27 cellular contexts compared by ENCODE assay signal in genomic region chr4:95627004-95627403, GRCh38.
"Had no signal": no experiment of that assay in that cellular context is flagged by ENCODE, and none has a peak within 500 bp of the region (broad histone marks: within the 10 kb centered on the region; RNA-seq: fewer than 3 reads in every experiment).

No MANE protein-coding gene starts in this region.

- ATAC-seq: gastrocnemius medialis; left lobe of liver; mucosa of descending colon; natural killer cell treated with Interleukin-12 subunit alpha and Interleukin-12 subunit beta and Interleukin-15 and Interleukin-18, amount 100 ng/mL, for 72 hours; psoas muscle; stimulated activated effector memory CD8-positive, alpha-beta T cell treated with anti-CD3 and anti-CD28 coated beads, Interleukin-12 subunit alpha, Interleukin-12 subunit beta, amount 100 ng/mL, for 72 hours had no signal

- H3K9me3 ChIP-seq: esophagus muscularis mucosa, gastrocnemius medialis, mucosa of descending colon, neutrophil, psoas muscle, sigmoid colon, stomach, thyroid gland, vagina had no signal

- H3K27me3 ChIP-seq: dorsolateral prefrontal cortex, esophagus muscularis mucosa, gastrocnemius medialis, hepatocyte, neutrophil, sigmoid colon, stomach, thyroid gland, vagina had no signal

- H3K27ac ChIP-seq: dorsolateral prefrontal cortex, esophagus muscularis mucosa, gastrocnemius medialis, hepatocyte, neutrophil, psoas muscle, sigmoid colon, stomach, thyroid gland, vagina had no signal

- H3K4me1 ChIP-seq: esophagus muscularis mucosa, gastrocnemius medialis, psoas muscle, sigmoid colon, stomach, thyroid gland, vagina had no signal

- H3K4me3 ChIP-seq: dorsolateral prefrontal cortex, esophagus muscularis mucosa, gastrocnemius medialis, hepatocyte, lung, mucosa of descending colon, psoas muscle, sigmoid colon, stomach, thyroid gland, vagina had no signal

- H3K36me3 ChIP-seq: esophagus muscularis mucosa, gastrocnemius medialis, neutrophil, sigmoid colon, stomach, thyroid gland, vagina had no signal

- DNase-seq: dorsolateral prefrontal cortex; effector CD4-positive, alpha-beta T cell; endodermal cell; gastrocnemius medialis; head of caudate nucleus; kidney; mesenchymal stem cell; mucosa of descending colon; naive B cell; posterior cingulate gyrus; psoas muscle; right cardiac atrium; sigmoid colon; stimulated activated CD4-positive, alpha-beta T cell treated with anti-CD3 and anti-CD28 coated beads, Interleukin-2, amount 100 ng/mL, for 24 hours; stimulated activated CD4-positive, alpha-beta T cell treated with anti-CD3 and anti-CD28 coated beads, Interleukin-4, amount 100 ng/mL, for 24 hours; stimulated activated naive CD4-positive, alpha-beta T cell treated with Interleukin-2 at 50 U/mL for 16 hours; stomach; thyroid gland; trophoblast cell had no signal
